ENCODE assay signal across 27 cellular contexts in the genomic region with DNA sequence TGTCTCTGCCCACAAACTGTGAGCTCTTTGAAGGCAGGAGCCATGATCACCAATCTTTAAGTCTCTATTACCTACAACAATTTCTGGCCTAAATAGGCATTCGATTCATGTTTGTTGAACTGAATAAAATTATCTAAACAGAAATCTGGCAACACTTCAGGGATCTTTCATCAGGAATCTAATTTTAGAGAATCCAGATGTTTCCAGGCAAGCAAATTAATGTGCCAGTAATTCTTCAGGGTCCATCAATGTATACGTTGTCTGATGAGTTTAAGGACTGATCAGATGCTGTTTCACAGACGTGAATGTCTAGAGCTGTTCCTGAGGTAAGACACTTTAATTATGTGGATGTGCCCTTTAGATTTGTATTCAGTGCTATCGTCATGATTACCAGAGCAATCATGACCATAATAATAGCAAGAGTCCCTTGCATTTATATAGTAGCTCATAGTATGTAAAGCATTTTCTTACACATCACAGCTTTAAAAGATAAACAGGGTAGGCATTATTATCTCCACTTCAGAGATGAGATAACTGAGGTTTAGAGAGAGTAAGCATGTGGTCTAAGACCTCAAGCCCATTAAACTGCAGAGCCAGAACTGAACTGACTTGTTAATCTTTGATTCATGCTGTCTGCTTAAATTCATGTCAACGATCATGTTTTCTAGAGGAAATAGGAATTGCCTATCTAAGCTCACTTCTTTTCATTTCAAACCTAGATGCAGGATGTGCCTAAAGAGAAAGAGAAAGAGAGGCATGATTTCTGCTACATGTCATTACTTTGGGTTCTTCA.
DNase-seq lines count a peak whose midpoint lies in the region; ATAC-seq, FAIRE-seq and TF ChIP-seq lines count a peak whose summit lies in the region.
"Had no signal": no experiment of that assay in that cellular context is flagged by ENCODE, and none has a peak within 500 bp of the region (broad histone marks: within the 10 kb centered on the region; RNA-seq: fewer than 3 reads in every experiment).

No MANE protein-coding gene starts in this region.

- POLR2A ChIA-PET in GM12878 (lab: Charles Lee) = interaction anchor here (2.2 kb wide), 1 partner anchor 10 kb away, joined by 10 read pairs; no protein-coding TSS in a partner anchor

- H2BK15ac ChIP-seq in mesendoderm (replicated peaks; ENCODE audit: low read depth) = no peak overlapping the region

- TF ChIP-seq POLR2A in GM12878 (IDR thresholded peaks at IDR 0.05; ENCODE audit: low read depth, low read length) = no peak

- H3K4me3 ChIP-seq in GM12878 (no peak overlapping the region), mesendoderm (ENCODE audit: low read length) (no peak overlapping the region)
- H3K4me3 ChIP-seq: breast epithelium, coronary artery, esophagus squamous epithelium, pancreas, right lobe of liver, suprapubic skin had no signal

- H2BK5ac ChIP-seq in mesendoderm (ENCODE audit: low read length) = no peak overlapping the region

- no peak overlapping the region for H3K18ac ChIP-seq in mesendoderm (ENCODE audit: low read length)

- peak overlapping the region; percentile 66 for H3K27ac Mint-ChIP-seq in activated CD8-positive, alpha-beta memory T cell treated with anti-CD3 and anti-CD28 coated beads, Interleukin-2, amount 10 ng/mL, durations not matched to agents 7 days and 5 days
- no peak overlapping the region for H3K27ac Mint-ChIP-seq in stimulated activated effector memory CD8-positive, alpha-beta T cell treated with anti-CD3 and anti-CD28 coated beads, Interleukin-12 subunit alpha, Interleukin-12 subunit beta, amount 100 ng/mL, for 72 hours
- H3K27ac Mint-ChIP-seq: endodermal cell, IgD-negative memory B cell, memory B cell had no signal

- CTCF ChIA-PET in activated CD8-positive, alpha-beta memory T cell treated with anti-CD3 and anti-CD28 coated beads, Interleukin-2, amount 10 ng/mL, durations not matched to agents 7 days and 5 days (lab: Charles Lee) = interaction anchor here (1.5 to 1.9 kb wide), 2 partner anchors 10 to 54 kb away, joined by 3 to 5 read pairs; no protein-coding TSS in a partner anchor
- CTCF ChIA-PET in GM12878 (lab: Yijun Ruan, JAX) = interaction anchor here (0.7 to 3.4 kb wide), 7 partner anchors 10 to 541 kb away, joined by 3 to 13 read pairs (median 5); no protein-coding TSS in a partner anchor

- H3K79me1 ChIP-seq in mesendoderm (ENCODE audit: low read length) = no peaks in the 10 kb centered on the region

- no peak overlapping the region for H3K56ac ChIP-seq in mesendoderm (ENCODE audit: low read length)

- H3K9ac ChIP-seq in GM12878 (ENCODE audit: control insufficient read depth, insufficient read depth, low read length) (no peak overlapping the region), mesendoderm (ENCODE audit: low read length) (no peak overlapping the region)

- H3K4me1 Mint-ChIP-seq in activated CD8-positive, alpha-beta memory T cell treated with anti-CD3 and anti-CD28 coated beads, Interleukin-2, amount 10 ng/mL, durations not matched to agents 7 days and 5 days = peaks cover 34% of the 10 kb centered on the region
- peaks cover 34% of the 10 kb centered on the region for H3K4me1 Mint-ChIP-seq in stimulated activated effector memory CD8-positive, alpha-beta T cell treated with anti-CD3 and anti-CD28 coated beads, Interleukin-12 subunit alpha, Interleukin-12 subunit beta, amount 100 ng/mL, for 72 hours
- H3K4me1 Mint-ChIP-seq: endodermal cell had no signal

- no peak overlapping the region for H3K23ac ChIP-seq in mesendoderm (ENCODE audit: low read length)

- H3K79me2 ChIP-seq in GM12878 (ENCODE audit: control insufficient read depth, insufficient read depth, low read length) = no peaks in the 10 kb centered on the region
- no peaks in the 10 kb centered on the region for H3K79me2 ChIP-seq in mesendoderm (ENCODE audit: control insufficient read depth, insufficient read depth, low read length)

- peak; percentile 74 for FAIRE-seq in GM12878 (lab: Jason Lieb, UNC)
- FAIRE-seq: pancreas, urothelium cell line had no signal

- H3K36me3 ChIP-seq in GM12878 (ENCODE audit: control insufficient read depth in 2 of 2, insufficient read depth in 2 of 2, low read length in 1 of 2) (no peaks in the 10 kb centered on the region), mesendoderm (ENCODE audit: control insufficient read depth, insufficient read depth, low read length) (no peaks in the 10 kb centered on the region)
- H3K36me3 ChIP-seq: breast epithelium, esophagus squamous epithelium, pancreas, right lobe of liver, suprapubic skin had no signal

- H2BK120ac ChIP-seq in mesendoderm (ENCODE audit: low read depth, low read length) = no peak overlapping the region

- SMC1A ChIA-PET in GM12878 (lab: Charles Lee; ENCODE audit: uncharacterized antibody, unreplicated experiment) = interaction anchor here (0.9 to 5.1 kb wide), 8 partner anchors 9 to 228 kb away, joined by 3 to 41 read pairs (median 8); no protein-coding TSS in a partner anchor

- RAD21 ChIA-PET in GM12878 (lab: Charles Lee; ENCODE audit: unreplicated experiment) = interaction anchor here (0.7 to 2.2 kb wide), 3 partner anchors 10 to 79 kb away, joined by 3 to 10 read pairs (median 7); no protein-coding TSS in a partner anchor

- H3K9me3 ChIP-seq in GM12878 (replicated peaks; ENCODE audit: control insufficient read depth, insufficient read depth, low read length) = no peaks in the 10 kb centered on the region
- H3K9me3 ChIP-seq: breast epithelium, esophagus squamous epithelium, pancreas, right lobe of liver, suprapubic skin had no signal

- H3K36me3 Mint-ChIP-seq in activated CD8-positive, alpha-beta memory T cell treated with anti-CD3 and anti-CD28 coated beads, Interleukin-2, amount 10 ng/mL, durations not matched to agents 7 days and 5 days = peaks cover 3% of the 10 kb centered on the region
- peaks cover 6% of the 10 kb centered on the region for H3K36me3 Mint-ChIP-seq in stimulated activated effector memory CD8-positive, alpha-beta T cell treated with anti-CD3 and anti-CD28 coated beads, Interleukin-12 subunit alpha, Interleukin-12 subunit beta, amount 100 ng/mL, for 72 hours
- H3K36me3 Mint-ChIP-seq: IgD-negative memory B cell, memory B cell had no signal

- no peak overlapping the region for H4K5ac ChIP-seq in mesendoderm (ENCODE audit: low read length)

- no peak overlapping the region for H2AFZ ChIP-seq in GM12878 (ENCODE audit: control insufficient read depth, low read depth, low read length)

- peak; percentile 57 for ATAC-seq in activated CD8-positive, alpha-beta memory T cell treated with anti-CD3 and anti-CD28 coated beads, Interleukin-2, amount 10 ng/mL, durations not matched to agents 7 days and 5 days
- peak; percentile 67 for ATAC-seq in GM12878
- ATAC-seq in stimulated activated effector memory CD8-positive, alpha-beta T cell treated with anti-CD3 and anti-CD28 coated beads, Interleukin-12 subunit alpha, Interleukin-12 subunit beta, amount 100 ng/mL, for 72 hours = peak; percentile 81
- ATAC-seq: naive thymus-derived CD4-positive, alpha-beta T cell; pancreas; right lobe of liver had no signal

- intact Hi-C loops in GM12878 (cut with micrococcal nuclease; ENCODE audit: unreplicated experiment) = no loop called here

- no TSS peak for BruUV-seq in GM12878 (replicated peaks; lab: Mats Ljungman, UMichigan)

- H3K4me1 ChIP-seq in GM12878 (ENCODE audit: control insufficient read depth, insufficient read depth, low read length) (peaks cover 8% of the 10 kb centered on the region; the same call in 1 of the 2 replicates), mesendoderm (ENCODE audit: control insufficient read depth, low read depth, low read length) (no peaks in the 10 kb centered on the region)
- H3K4me1 ChIP-seq: breast epithelium, esophagus squamous epithelium, pancreas, right lobe of liver, suprapubic skin had no signal

- DNase-seq in activated CD8-positive, alpha-beta memory T cell treated with anti-CD3 and anti-CD28 coated beads, Interleukin-2, amount 10 ng/mL, durations not matched to agents 7 days and 5 days = no peak
- no peak for DNase-seq in activated CD8-positive, alpha-beta memory T cell treated with anti-CD3 and anti-CD28 coated beads, Interleukin-2, amount 50 U/mL, for 48 hours
- peak; percentile 15 for DNase-seq in NCI-H69 (lab: John Stamatoyannopoulos, UW)
- DNase-seq in GM12878 (ENCODE audit: low read depth, low spot score) = no peak
- DNase-seq in stimulated activated effector memory CD8-positive, alpha-beta T cell treated with anti-CD3 and anti-CD28 coated beads, Interleukin-12 subunit alpha, Interleukin-12 subunit beta, amount 100 ng/mL, for 72 hours (ENCODE audit: low spot score in 2 of 2) = no peak
- DNase-seq in stimulated activated CD4-positive, alpha-beta T cell treated with anti-CD3 and anti-CD28 coated beads, Interleukin-1b, Interleukin-23, amount 100 ng/mL, for 48 hours = no peak
- DNase-seq in stimulated activated naive CD4-positive, alpha-beta T cell (lab: John Stamatoyannopoulos, UW) = no peak
- no peak for DNase-seq in mesendoderm
- DNase-seq: activated CD4-positive, CD25-positive, alpha-beta regulatory T cell; C1 segment of cervical spinal cord; EL; endodermal cell; esophagus squamous epithelium; kidney glomerular epithelial cell; naive thymus-derived CD4-positive, alpha-beta T cell; NCI-H1436 treated with DMSO at 0.1 percent for 48 hours; NCI-H2171; NCI-H524 treated with DMSO at 0.1 percent for 48 hours; pancreas; right lobe of liver; stimulated activated CD8-positive, alpha-beta memory T cell treated with anti-CD3 and anti-CD28 coated beads, Interleukin-4, amount 100 ng/mL, for 48 hours had no signal

- H3K27me3 ChIP-seq in GM12878 (replicated peaks in 1 of 2; ENCODE audit: control insufficient read depth in 2 of 2, insufficient read depth in 2 of 2, low read length in 1 of 2) = no peaks in the 10 kb centered on the region
- no peaks in the 10 kb centered on the region for H3K27me3 ChIP-seq in mesendoderm (ENCODE audit: insufficient read depth, low read length, poor library complexity)
- H3K27me3 ChIP-seq: breast epithelium, esophagus squamous epithelium, pancreas, right lobe of liver, suprapubic skin had no signal

- WGBS in GM12878 (ENCODE audit: insufficient coverage, insufficient replicate concordance, low lambda C conversion rate, missing lambda C conversion rate) = 58% methylated on average over 5 of the region's 5 CpGs
- no CpG with 5 or more reads among the region's 5 CpGs for WGBS in mesendoderm (ENCODE audit: extremely low coverage, insufficient coverage, low lambda C conversion rate)

- no peak for TF ChIP-seq RAD21 in GM12878 (IDR thresholded peaks at IDR 0.05; ENCODE audit: insufficient read depth, low read depth, low read length)

- no peak for TF ChIP-seq EP300 in GM12878 (IDR thresholded peaks at IDR 0.05; ENCODE audit: borderline replicate concordance in 1 of 2, control insufficient read depth in 1 of 2, low read depth in 2 of 2, low read length in 2 of 2)

- no peak overlapping the region for H3K4ac ChIP-seq in mesendoderm (ENCODE audit: low read depth, low read length)

- peaks cover 3% of the 10 kb centered on the region for H3K27me3 Mint-ChIP-seq in activated CD8-positive, alpha-beta memory T cell treated with anti-CD3 and anti-CD28 coated beads, Interleukin-2, amount 10 ng/mL, durations not matched to agents 7 days and 5 days

- no peak for TF ChIP-seq CTCF in GM12878 (IDR thresholded peaks at IDR 0.05 in 2 of 3, conservative IDR thresholded peaks at IDR 0.05 in 1 of 3; ENCODE audit: control insufficient read depth in 2 of 3, extremely low read depth in 1 of 3, insufficient read depth in 1 of 3, low read depth in 3 of 3, low read length in 3 of 3)

- in situ Hi-C loops in GM12878 (cut with MboI) = no loop called here

- no peak overlapping the region for H4K8ac ChIP-seq in mesendoderm (ENCODE audit: low read depth, low read length)

- H4K20me1 ChIP-seq in GM12878 (ENCODE audit: control insufficient read depth, insufficient read depth) = no peaks in the 10 kb centered on the region

- H3K4me3 Mint-ChIP-seq in activated CD8-positive, alpha-beta memory T cell treated with anti-CD3 and anti-CD28 coated beads, Interleukin-2, amount 10 ng/mL, durations not matched to agents 7 days and 5 days = no peak overlapping the region
- no peak overlapping the region for H3K4me3 Mint-ChIP-seq in stimulated activated effector memory CD8-positive, alpha-beta T cell treated with anti-CD3 and anti-CD28 coated beads, Interleukin-12 subunit alpha, Interleukin-12 subunit beta, amount 100 ng/mL, for 72 hours
- H3K4me3 Mint-ChIP-seq: endodermal cell, IgD-negative memory B cell, memory B cell had no signal

- H3K4me2 ChIP-seq in GM12878 (ENCODE audit: control insufficient read depth, insufficient read depth) (no peak overlapping the region), mesendoderm (ENCODE audit: low read length) (no peak overlapping the region)

- no peak overlapping the region for H2AK5ac ChIP-seq in mesendoderm (ENCODE audit: low read length)

- peaks cover 4% of the 10 kb centered on the region for H3K9me3 Mint-ChIP-seq in activated CD8-positive, alpha-beta memory T cell treated with anti-CD3 and anti-CD28 coated beads, Interleukin-2, amount 10 ng/mL, durations not matched to agents 7 days and 5 days (ENCODE audit: low read depth)
- H3K9me3 Mint-ChIP-seq in stimulated activated effector memory CD8-positive, alpha-beta T cell treated with anti-CD3 and anti-CD28 coated beads, Interleukin-12 subunit alpha, Interleukin-12 subunit beta, amount 100 ng/mL, for 72 hours = peaks cover 2% of the 10 kb centered on the region
- H3K9me3 Mint-ChIP-seq: endodermal cell had no signal

- H3K27ac ChIP-seq in GM12878 (ENCODE audit: control insufficient read depth, insufficient read depth) (no peak overlapping the region), mesendoderm (ENCODE audit: low read depth, low read length) (no peak overlapping the region)
- H3K27ac ChIP-seq: breast epithelium, coronary artery, esophagus squamous epithelium, pancreas, right lobe of liver, suprapubic skin had no signal
